Comparison of ENCODE assay signal across 28 cellular contexts in the genomic region with DNA sequence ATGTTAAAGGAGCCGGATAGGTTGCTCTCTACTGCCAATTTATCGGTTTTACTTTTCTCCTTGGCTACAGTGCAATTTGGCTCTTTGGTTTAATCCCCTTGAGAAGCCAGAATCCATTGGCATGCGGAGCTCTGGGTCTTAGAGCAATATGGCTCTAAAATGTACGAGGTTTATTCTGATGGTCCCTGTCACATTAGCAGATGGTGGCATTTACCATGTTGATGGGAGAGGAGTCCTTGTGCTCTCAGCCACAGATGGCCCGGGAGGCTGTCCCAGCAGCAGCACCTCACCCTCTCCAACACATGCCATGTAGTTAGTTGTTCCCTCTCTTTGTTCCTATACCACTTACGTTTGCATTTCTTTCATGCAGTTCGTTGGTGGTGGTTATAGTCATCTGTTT.
"Had no signal": no experiment of that assay in that cellular context is flagged by ENCODE, and none has a peak within 500 bp of the region (broad histone marks: within the 10 kb centered on the region; RNA-seq: fewer than 3 reads in every experiment).

No MANE protein-coding gene starts in this region.

- H3K9me3 ChIP-seq: esophagus squamous epithelium, heart right ventricle, left lung, psoas muscle, spleen, testis, tibial artery had no signal

- H3K36me3 Mint-ChIP-seq: naive thymus-derived CD4-positive, alpha-beta T cell; neural progenitor cell; stimulated activated memory B cell treated with anti-CD40 and anti-IgM and Interleukin-4, amounts not matched to agents 10 μg/mL and 1 μg/mL and 100 μg/mL, for 72 hours; type B pancreatic cell had no signal

- H3K9ac ChIP-seq: neural progenitor cell had no signal

- H3K4me2 ChIP-seq: neural progenitor cell had no signal

- H3K27ac Mint-ChIP-seq: effector memory CD8-positive, alpha-beta T cell; naive thymus-derived CD4-positive, alpha-beta T cell; nephron; neural progenitor cell; stimulated activated memory B cell treated with anti-CD40 and anti-IgM and Interleukin-4, amounts not matched to agents 10 μg/mL and 1 μg/mL and 100 μg/mL, for 72 hours; type B pancreatic cell had no signal

- H3K27me3 ChIP-seq: heart right ventricle, left lung, neural progenitor cell, testis, tibial artery had no signal

- H2AFZ ChIP-seq: neural progenitor cell had no signal

- H3K4me1 ChIP-seq: esophagus squamous epithelium, heart right ventricle, left lung, psoas muscle, spleen, testis, tibial artery had no signal

- H3K9me3 Mint-ChIP-seq: effector memory CD8-positive, alpha-beta T cell; stimulated activated memory B cell treated with anti-CD40 and anti-IgM and Interleukin-4, amounts not matched to agents 10 μg/mL and 1 μg/mL and 100 μg/mL, for 72 hours; type B pancreatic cell had no signal

- DNase-seq: cortex of kidney; effector memory CD8-positive, alpha-beta T cell; erythroblast; esophagus squamous epithelium; foreskin melanocyte; glutamatergic neuron; heart right ventricle; hippocampal formation; left cardiac atrium; left lung; mesendoderm; midbrain; naive thymus-derived CD4-positive, alpha-beta T cell; posterior cingulate gyrus; psoas muscle; right cardiac atrium; spleen; stimulated activated CD4-positive, alpha-beta T cell treated with anti-CD3 and anti-CD28 coated beads, Interleukin-4, amount 100 ng/mL, for 4 hours; stimulated activated naive CD8-positive, alpha-beta T cell treated with anti-CD3 and anti-CD28 coated beads, Interleukin-15, Interleukin-2, amounts not matched to agents 100 U/mL and 50 U/mL, for 24 hours; testis; tibial artery had no signal

- H3K27ac ChIP-seq: esophagus squamous epithelium, heart right ventricle, left lung, neural progenitor cell, psoas muscle, skin epidermis, spleen, testis, tibial artery had no signal

- FAIRE-seq: endometrium, islet of Langerhans had no signal

- H3K4me3 Mint-ChIP-seq: effector memory CD8-positive, alpha-beta T cell; naive thymus-derived CD4-positive, alpha-beta T cell; nephron; neural progenitor cell; stimulated activated memory B cell treated with anti-CD40 and anti-IgM and Interleukin-4, amounts not matched to agents 10 μg/mL and 1 μg/mL and 100 μg/mL, for 72 hours; type B pancreatic cell had no signal

- ATAC-seq: effector memory CD8-positive, alpha-beta T cell; heart right ventricle; left cardiac atrium; left lung; naive thymus-derived CD4-positive, alpha-beta T cell; psoas muscle; right cardiac atrium; stimulated activated memory B cell treated with anti-CD40 and anti-IgM and Interleukin-4, amounts not matched to agents 10 μg/mL and 1 μg/mL and 100 μg/mL, for 72 hours; stimulated activated naive CD8-positive, alpha-beta T cell treated with anti-CD3 and anti-CD28 coated beads, Interleukin-15, Interleukin-2, amounts not matched to agents 100 U/mL and 50 U/mL, for 24 hours had no signal

- H3K4me1 Mint-ChIP-seq: naive thymus-derived CD4-positive, alpha-beta T cell; nephron; neural progenitor cell; stimulated activated memory B cell treated with anti-CD40 and anti-IgM and Interleukin-4, amounts not matched to agents 10 μg/mL and 1 μg/mL and 100 μg/mL, for 72 hours had no signal
